ENCODE assay signal across 14 cellular contexts in genomic region chrX:110665223-110665622, GRCh38.
"Had no signal": no experiment of that assay in that cellular context is flagged by ENCODE, and none has a peak within 500 bp of the region (broad histone marks: within the 10 kb centered on the region; RNA-seq: fewer than 3 reads in every experiment).

No MANE protein-coding gene starts in this region.

- H3K27me3 ChIP-seq: body of pancreas, right lobe of liver had no signal

- H3K27me3 Mint-ChIP-seq: activated CD4-positive, alpha-beta memory T cell treated with anti-CD3 and anti-CD28 coated beads, Interleukin-2, amount 10 ng/mL, durations not matched to agents 7 days and 5 days; activated naive CD4-positive, alpha-beta T cell treated with anti-CD3 and anti-CD28 coated beads, Interleukin-2, amount 50 U/mL, for 24 hours; central memory CD8-positive, alpha-beta T cell; stimulated activated naive CD8-positive, alpha-beta T cell treated with anti-CD3 and anti-CD28 coated beads, Interleukin-15, amount 100 ng/mL, for 72 hours; type B pancreatic cell had no signal

- H3K4me3 ChIP-seq: body of pancreas, right lobe of liver had no signal

- H3K4me3 Mint-ChIP-seq: activated CD4-positive, alpha-beta memory T cell treated with anti-CD3 and anti-CD28 coated beads, Interleukin-2, amount 10 ng/mL, durations not matched to agents 7 days and 5 days; activated naive CD4-positive, alpha-beta T cell treated with anti-CD3 and anti-CD28 coated beads, Interleukin-2, amount 50 U/mL, for 24 hours; activated T-cell treated with anti-CD3 and anti-CD28 coated beads, Interleukin-2, amount 50 U/mL, for 24 hours; central memory CD8-positive, alpha-beta T cell; natural killer cell; stimulated activated naive CD8-positive, alpha-beta T cell treated with anti-CD3 and anti-CD28 coated beads, Interleukin-15, amount 100 ng/mL, for 72 hours; T-helper 1 cell treated with Interleukin-12 subunit alpha and Interleukin-12 subunit beta and Interleukin-4 antibody, amounts not matched to agents 30 μg/mL and 1 μg/mL, for 36 hours; type B pancreatic cell had no signal

- FAIRE-seq: endothelial cell of umbilical vein had no signal

- H3K27ac ChIP-seq: body of pancreas, right lobe of liver had no signal

- H3K36me3 Mint-ChIP-seq: activated naive CD4-positive, alpha-beta T cell treated with anti-CD3 and anti-CD28 coated beads, Interleukin-2, amount 50 U/mL, for 24 hours; natural killer cell; type B pancreatic cell had no signal

- H3K4me1 Mint-ChIP-seq: activated CD4-positive, alpha-beta memory T cell treated with anti-CD3 and anti-CD28 coated beads, Interleukin-2, amount 10 ng/mL, durations not matched to agents 7 days and 5 days; activated naive CD4-positive, alpha-beta T cell treated with anti-CD3 and anti-CD28 coated beads, Interleukin-2, amount 50 U/mL, for 24 hours; central memory CD8-positive, alpha-beta T cell; natural killer cell; stimulated activated naive CD8-positive, alpha-beta T cell treated with anti-CD3 and anti-CD28 coated beads, Interleukin-15, amount 100 ng/mL, for 72 hours had no signal

- H3K9me3 Mint-ChIP-seq: activated CD4-positive, alpha-beta memory T cell treated with anti-CD3 and anti-CD28 coated beads, Interleukin-2, amount 10 ng/mL, durations not matched to agents 7 days and 5 days; activated naive CD4-positive, alpha-beta T cell treated with anti-CD3 and anti-CD28 coated beads, Interleukin-2, amount 50 U/mL, for 24 hours; activated T-cell treated with anti-CD3 and anti-CD28 coated beads, Interleukin-2, amount 50 U/mL, for 24 hours; natural killer cell; stimulated activated naive CD8-positive, alpha-beta T cell treated with anti-CD3 and anti-CD28 coated beads, Interleukin-15, amount 100 ng/mL, for 72 hours; T-helper 1 cell treated with Interleukin-12 subunit alpha and Interleukin-12 subunit beta and Interleukin-4 antibody, amounts not matched to agents 30 μg/mL and 1 μg/mL, for 36 hours; type B pancreatic cell had no signal

- H3K27ac Mint-ChIP-seq: activated CD4-positive, alpha-beta memory T cell treated with anti-CD3 and anti-CD28 coated beads, Interleukin-2, amount 10 ng/mL, durations not matched to agents 7 days and 5 days; activated naive CD4-positive, alpha-beta T cell treated with anti-CD3 and anti-CD28 coated beads, Interleukin-2, amount 50 U/mL, for 24 hours; activated T-cell treated with anti-CD3 and anti-CD28 coated beads, Interleukin-2, amount 50 U/mL, for 24 hours; natural killer cell; stimulated activated naive CD8-positive, alpha-beta T cell treated with anti-CD3 and anti-CD28 coated beads, Interleukin-15, amount 100 ng/mL, for 72 hours; T-helper 1 cell treated with Interleukin-12 subunit alpha and Interleukin-12 subunit beta and Interleukin-4 antibody, amounts not matched to agents 30 μg/mL and 1 μg/mL, for 36 hours; type B pancreatic cell had no signal

- ATAC-seq: natural killer cell had no signal

- H3K9me3 ChIP-seq: body of pancreas, right lobe of liver had no signal

- H3K36me3 ChIP-seq: right lobe of liver had no signal

- DNase-seq: activated CD4-positive, alpha-beta T cell treated with anti-CD3 and anti-CD28 coated beads for 4 hours; cortex of kidney; effector CD8-positive, alpha-beta T cell; natural killer cell had no signal
